10 cellular contexts compared by ENCODE assay signal in the genomic region with DNA sequence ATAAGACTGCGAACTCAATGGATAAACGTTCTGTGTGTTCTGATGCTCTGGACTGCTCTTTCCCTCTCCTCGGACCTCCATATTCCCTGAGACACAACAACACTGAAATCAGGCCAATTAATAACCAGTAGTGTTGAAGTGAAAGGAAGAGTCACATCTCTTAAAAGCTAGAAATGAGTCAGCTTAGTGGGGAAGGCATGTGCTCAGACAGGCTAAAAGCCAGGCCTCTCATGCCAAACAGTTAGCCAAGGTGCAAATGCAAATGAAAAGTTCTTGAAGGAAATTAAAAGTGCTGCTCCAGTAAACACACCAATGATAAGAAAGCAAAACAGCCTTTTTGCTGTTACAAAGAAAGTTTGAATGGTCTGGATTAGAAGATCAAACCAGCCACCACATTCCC. TPM values are rescaled to one million over a fixed set of nuclear protein-coding genes. Genes with fewer than 3 reads are reported as not detected.
A peak's percentile ranks its signal among the peaks of the same experiment; 100 is the strongest.
DNase-seq lines count a peak whose midpoint lies in the region; ATAC-seq, FAIRE-seq and TF ChIP-seq lines count a peak whose summit lies in the region.
"Had no signal": no experiment of that assay in that cellular context is flagged by ENCODE, and none has a peak within 500 bp of the region (broad histone marks: within the 10 kb centered on the region; RNA-seq: fewer than 3 reads in every experiment).

No MANE protein-coding gene starts in this region.

- no peaks in the 10 kb centered on the region for H3K36me3 Mint-ChIP-seq in activated CD4-positive, alpha-beta T cell treated with anti-CD3 and anti-CD28 coated beads, Interleukin-2, amount 10 ng/mL, durations not matched to agents 7 days and 5 days (ENCODE audit: low read depth)

- H3K4me2 ChIP-seq in BLaER1: peak overlapping the region; percentile 17

- H3K27ac ChIP-seq in BLaER1: no peak overlapping the region; the same call in 1 of the 2 replicates
- H3K27ac ChIP-seq: SK-N-MC had no signal

- H4K20me1 ChIP-seq in BLaER1: 0 out of 2 replicates have a peak, but pooled peaks cover 21% of the 10 kb centered on the region

- H3K36me3 ChIP-seq in BLaER1: peaks cover 33% of the 10 kb centered on the region

- H3K9me3 ChIP-seq in BLaER1: peaks cover 8% of the 10 kb centered on the region; the same call in 1 of the 2 replicates

- H3K4me3 Mint-ChIP-seq in activated CD4-positive, alpha-beta T cell treated with anti-CD3 and anti-CD28 coated beads, Interleukin-2, amount 10 ng/mL, durations not matched to agents 7 days and 5 days: no peak overlapping the region

- CTCF ChIA-PET in activated CD4-positive, alpha-beta T cell treated with anti-CD3 and anti-CD28 coated beads, Interleukin-2, amount 10 ng/mL, durations not matched to agents 7 days and 5 days (lab: Charles Lee): interaction anchor here (0.6 kb wide), 1 partner anchor 1701 kb away, joined by 4 read pairs; no protein-coding TSS in a partner anchor

- no peaks in the 10 kb centered on the region for H3K4me1 Mint-ChIP-seq in activated CD4-positive, alpha-beta T cell treated with anti-CD3 and anti-CD28 coated beads, Interleukin-2, amount 10 ng/mL, durations not matched to agents 7 days and 5 days

- H3K27me3 Mint-ChIP-seq in activated CD4-positive, alpha-beta T cell treated with anti-CD3 and anti-CD28 coated beads, Interleukin-2, amount 10 ng/mL, durations not matched to agents 7 days and 5 days: no peaks in the 10 kb centered on the region

- FAIRE-seq in H54 (lab: Jason Lieb, UNC): no peak

- ATAC-seq in GM21381 (IDR thresholded peaks at IDR 0.05; ENCODE audit: unreplicated experiment) (peak; percentile 98), HG03520 (IDR thresholded peaks at IDR 0.05; ENCODE audit: unreplicated experiment) (peak; percentile 100)

- in situ Hi-C loops in G401 (cut with HindIII; ENCODE audit: low sequenced_read_pairs): no loop called here

- H3K9ac ChIP-seq in BLaER1: no peak overlapping the region

- no peaks in the 10 kb centered on the region for H3K27me3 ChIP-seq in BLaER1

- POLR2A ChIA-PET in activated CD4-positive, alpha-beta T cell treated with anti-CD3 and anti-CD28 coated beads, Interleukin-2, amount 10 ng/mL, durations not matched to agents 7 days and 5 days (lab: Charles Lee): no interaction called here

- no peaks in the 10 kb centered on the region for H3K9me3 Mint-ChIP-seq in activated CD4-positive, alpha-beta T cell treated with anti-CD3 and anti-CD28 coated beads, Interleukin-2, amount 10 ng/mL, durations not matched to agents 7 days and 5 days

- TF ChIP-seq POLR2A in H54 (IDR thresholded peaks at IDR 0.05; ENCODE audit: low read depth, low read length): no peak

- H3K4me3 ChIP-seq in BLaER1: no peak overlapping the region
- H3K4me3 ChIP-seq: SK-N-MC had no signal

- DNase-seq in glomerular visceral epithelial cell (ENCODE audit: extremely low spot score) (peak; percentile 59), H54 (ENCODE audit: insufficient read length, low spot score) (no peak), G401 (ENCODE audit: low spot score) (no peak)
- DNase-seq in activated CD8-positive, alpha-beta memory T cell treated with anti-CD3 and anti-CD28 coated beads for 24 hours: no peak
- DNase-seq in activated CD4-positive, alpha-beta T cell treated with anti-CD3 and anti-CD28 coated beads, Interleukin-2, amount 10 ng/mL, durations not matched to agents 7 days and 5 days: no peak
- DNase-seq: DMS53 had no signal

- H3K4me1 ChIP-seq in BLaER1: peaks cover 30% of the 10 kb centered on the region

- H3K27ac Mint-ChIP-seq in activated CD4-positive, alpha-beta T cell treated with anti-CD3 and anti-CD28 coated beads, Interleukin-2, amount 10 ng/mL, durations not matched to agents 7 days and 5 days: no peak overlapping the region

RNA-seq across cellular contexts. Expression of a gene that starts 29.3 kb away (rescaled TPM):
- 35.4 and 37.3 TPM in 2 replicates for total RNA-seq in G401 (2014; rRNA removed; shearing (Covaris generic))
- total RNA-seq in activated CD4-positive, alpha-beta T cell treated with anti-CD3 and anti-CD28 coated beads, Interleukin-2, amount 10 ng/mL, durations not matched to agents 7 days and 5 days: not detected

Comparison
In these comparisons a context has a peak if more than half of its experiments do, and no peak if none do; other contexts are left out.
1. RNA of a gene that starts 29.3 kb away (total RNA-seq): 35.4 to 37.3 TPM in G401; not detected in activated CD4-positive, alpha-beta T cell treated with anti-CD3 and anti-CD28 coated beads, Interleukin-2, amount 10 ng/mL, durations not matched to agents 7 days and 5 days; every median in the first group is over 10 times any median in the second.